ENCODE assay signal across 8 cellular contexts in the genomic region with DNA sequence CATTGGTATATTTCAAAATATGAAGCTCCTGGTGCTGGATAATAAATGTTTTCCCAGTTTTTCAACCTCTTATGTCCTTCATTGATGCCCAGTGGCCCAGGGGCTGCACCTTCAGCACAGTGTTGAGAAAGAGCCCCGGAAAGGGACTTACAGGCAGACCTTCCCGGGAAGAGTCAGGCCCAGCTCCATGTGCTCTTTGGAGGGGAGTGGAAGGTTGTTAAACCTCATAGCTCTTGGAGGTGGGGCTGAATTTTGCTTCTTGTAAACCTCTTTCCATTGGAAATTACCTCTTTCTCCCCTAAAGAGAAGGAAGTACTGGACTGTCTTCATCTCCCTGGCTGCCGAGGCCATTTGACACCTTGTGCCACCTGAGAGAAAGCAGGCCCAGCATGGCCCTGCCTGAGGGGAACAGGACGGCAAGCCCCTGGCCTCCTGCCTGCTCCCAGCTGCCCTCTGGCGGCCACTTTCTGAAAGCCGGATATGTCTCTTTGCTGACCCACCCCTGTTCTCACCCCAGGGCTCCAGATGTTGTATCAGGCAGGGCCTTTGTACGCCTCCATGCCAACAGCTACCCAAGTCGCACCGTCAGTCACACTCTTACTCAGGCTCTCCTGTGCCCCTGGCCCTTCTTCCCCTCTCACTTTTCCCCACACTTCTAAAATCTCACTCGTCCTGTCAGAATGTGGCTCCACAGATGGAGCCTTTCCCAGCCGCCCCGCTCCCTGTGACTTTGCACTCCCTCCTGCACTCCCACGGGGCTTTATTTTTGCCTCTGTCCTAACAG. TPM values are rescaled to one million over a fixed set of nuclear protein-coding genes. Genes with fewer than 3 reads are reported as not detected.
DNase-seq lines count a peak whose midpoint lies in the region; ATAC-seq and TF ChIP-seq lines count a peak whose summit lies in the region.

No MANE protein-coding gene starts in this region.

- H2AFZ ChIP-seq in osteoblast (ENCODE audit: low read length) = peak overlapping the region; percentile 47

- no peak overlapping the region for H3K27ac Mint-ChIP-seq in Caco-2 (ENCODE audit: unreplicated experiment)

- H3K4me1 ChIP-seq in Caco-2 (no peaks in the 10 kb centered on the region), osteoblast (ENCODE audit: insufficient read depth, low read length) (peaks cover 49% of the 10 kb centered on the region), thymus (ENCODE audit: control insufficient read depth, insufficient read depth, low read length) (peaks cover 3% of the 10 kb centered on the region)

- no peaks in the 10 kb centered on the region for H3K27me3 Mint-ChIP-seq in Caco-2 (ENCODE audit: insufficient read depth, unreplicated experiment)

- H3K4me3 Mint-ChIP-seq in Caco-2 (ENCODE audit: unreplicated experiment) = no peak overlapping the region

- H3K4me3 ChIP-seq in Caco-2 (ENCODE audit: low read depth, low read length) (no peak overlapping the region), foreskin fibroblast (ENCODE audit: low read depth in 1 of 2, low read length in 2 of 2) (no peak overlapping the region), osteoblast (ENCODE audit: insufficient read depth, low read length) (no peak overlapping the region), thymus (ENCODE audit: low read length) (no peak overlapping the region)

- peak overlapping the region; percentile 22 for H3K4me2 ChIP-seq in osteoblast (ENCODE audit: insufficient read depth, low read length)

- no TSS peak for BruUV-seq in Caco-2 (replicated peaks; lab: Mats Ljungman, UMichigan)

- CTCF ChIA-PET in Caco-2 (lab: Charles Lee) = interaction anchor here (0.7 to 1.4 kb wide), 9 partner anchors 9 to 138 kb away, joined by 3 to 4 read pairs (median 3); a partner anchor contains a TSS

- H3K36me3 Mint-ChIP-seq in Caco-2 (ENCODE audit: insufficient read depth, unreplicated experiment) = no peaks in the 10 kb centered on the region

- no peaks in the 10 kb centered on the region for H3K36me3 ChIP-seq in Caco-2 (ENCODE audit: control insufficient read depth, insufficient read depth, low read length)
- H3K36me3 ChIP-seq in osteoblast (ENCODE audit: insufficient read depth, low read length) = no peaks in the 10 kb centered on the region
- peaks cover 77% of the 10 kb centered on the region for H3K36me3 ChIP-seq in thymus (ENCODE audit: control insufficient read depth, insufficient read depth)

- no peaks in the 10 kb centered on the region for H3K9me3 ChIP-seq in Caco-2
- H3K9me3 ChIP-seq in osteoblast (ENCODE audit: low read depth, low read length) = no peaks in the 10 kb centered on the region
- no peaks in the 10 kb centered on the region for H3K9me3 ChIP-seq in thymus (ENCODE audit: control insufficient read depth)

- POLR2A ChIA-PET in Caco-2 (lab: Charles Lee) = no interaction called here

- H3K9me3 Mint-ChIP-seq in Caco-2 (ENCODE audit: unreplicated experiment) = no peaks in the 10 kb centered on the region

- no peaks in the 10 kb centered on the region for H4K20me1 ChIP-seq in osteoblast (ENCODE audit: insufficient read depth, low read length)

- peak; percentile 79 for ATAC-seq in GM21515 (IDR thresholded peaks at IDR 0.05; ENCODE audit: unreplicated experiment)

- H3K27ac ChIP-seq in osteoblast (ENCODE audit: low read depth, low read length) = peak overlapping the region; percentile 55
- peak overlapping the region; percentile 50 for H3K27ac ChIP-seq in thymus (ENCODE audit: low read depth)

- 44% methylated on average over 13 of the region's 13 CpGs for WGBS in thymus

- no peaks in the 10 kb centered on the region for H3K27me3 ChIP-seq in Caco-2 (replicated peaks; ENCODE audit: control insufficient read depth, insufficient read depth, low read length)
- H3K27me3 ChIP-seq in osteoblast (ENCODE audit: insufficient read depth, low read length) = no peaks in the 10 kb centered on the region
- no peaks in the 10 kb centered on the region for H3K27me3 ChIP-seq in thymus (ENCODE audit: control insufficient read depth, insufficient read depth)

- no peaks in the 10 kb centered on the region for H3K79me2 ChIP-seq in osteoblast (ENCODE audit: insufficient read depth, low read length)

- peak; percentile 82 to 89 for TF ChIP-seq CTCF in Caco-2 (IDR thresholded peaks at IDR 0.05; ENCODE audit: insufficient read depth in 1 of 2, low read depth in 1 of 2, low read length in 1 of 2, severe bottlenecking in 1 of 2, unreplicated experiment in 1 of 2)
- TF ChIP-seq CTCF in foreskin fibroblast (IDR thresholded peaks at IDR 0.05; ENCODE audit: low read depth, low read length) = peak; percentile 87
- TF ChIP-seq CTCF in osteoblast (IDR thresholded peaks at IDR 0.05; ENCODE audit: extremely low read depth, low read depth, low read length) = peak; percentile 86

- DNase-seq in Caco-2 = peak; percentile 77 to 86
- DNase-seq in KG1 (lab: John Stamatoyannopoulos, UW) = peak; percentile 17
- peak; percentile 43 for DNase-seq in RPMI7951 (ENCODE audit: low read depth)
- DNase-seq in activated T-helper 9 cell treated with anti-CD3 and anti-CD28 coated beads, Interleukin-2, amount 50 U/mL, for 16 hours (ENCODE audit: low read depth) = peak; percentile 83
- DNase-seq in foreskin fibroblast = peak; percentile 61 to 90
- peak; percentile 94 for DNase-seq in osteoblast (ENCODE audit: insufficient read length, low spot score, missing footprints)

- peaks cover 11% of the 10 kb centered on the region for H3K4me1 Mint-ChIP-seq in Caco-2 (ENCODE audit: low read depth, unreplicated experiment)

- intact Hi-C loops in Caco-2 (cut with micrococcal nuclease; ENCODE audit: unreplicated experiment) = loop anchor here (1.0 kb wide), 3 partner anchors 32 to 126 kb away; no protein-coding TSS in a partner anchor

RNA-seq across cellular contexts. Expression of a gene that starts 43.0 kb away (rescaled TPM):
- total RNA-seq in Caco-2 (2022) (14.2 and 16.4 TPM in 2 replicates), osteoblast (16.6 and 17.4 TPM in 2 replicates)
- total RNA-seq in RPMI7951 (2014; rRNA removed; shearing (Covaris generic)) = 2.2 and 2.9 TPM in 2 replicates
- 233 TPM for polyA plus RNA-seq in thymus

RNA-seq across cellular contexts. Expression of a gene that starts 51.2 kb away (rescaled TPM):
- 3.8 and 5.1 TPM in 2 replicates for total RNA-seq in Caco-2 (2022)
- total RNA-seq in RPMI7951 (2014; rRNA removed; shearing (Covaris generic)) = not detected in 2 replicates
- total RNA-seq in osteoblast = 0.29 and 0.36 TPM in 2 replicates
- 2.1 TPM for polyA plus RNA-seq in thymus

Comparison
In these comparisons a context has a peak if more than half of its experiments do, and no peak if none do; other contexts are left out.
1. DNase-seq: peak in every context shown above with its lines; median percentile 94 in osteoblast; 83 in activated T-helper 9 cell treated with anti-CD3 and anti-CD28 coated beads, Interleukin-2, amount 50 U/mL, for 16 hours; 82 in Caco-2; 76 in foreskin fibroblast; 43 in RPMI7951; 17 in KG1.